In genomic region chr20:3803854-3804253, GRCh38 we compare ENCODE assay signal across 15 cellular contexts. TPM values are rescaled to one million over a fixed set of nuclear protein-coding genes. Genes with fewer than 3 reads are reported as not detected.
DNase-seq lines count a peak whose midpoint lies in the region; ATAC-seq and TF ChIP-seq lines count a peak whose summit lies in the region.
"Had no signal": no experiment of that assay in that cellular context is flagged by ENCODE, and none has a peak within 500 bp of the region (broad histone marks: within the 10 kb centered on the region; RNA-seq: fewer than 3 reads in every experiment).

No MANE protein-coding gene starts in this region.

- no peak for ATAC-seq in activated B cell treated with CpG ODN at 0.5 μM for 24 hours (ENCODE audit: low read depth)
- ATAC-seq in foreskin keratinocyte, result no peak
- no peak for ATAC-seq in GM19463 (IDR thresholded peaks at IDR 0.05; ENCODE audit: unreplicated experiment)
- no peak for ATAC-seq in HG03378 (IDR thresholded peaks at IDR 0.05; ENCODE audit: unreplicated experiment)

- peak overlapping the region; percentile 97 for H3K27ac ChIP-seq in foreskin keratinocyte
- H3K27ac ChIP-seq: neutrophil, testis had no signal

- POLR2A ChIA-PET in activated B cell treated with CpG ODN at 0.5 μM for 24 hours (lab: Charles Lee), result interaction anchor here (0.6 kb wide), 1 partner anchor 10 kb away, joined by 3 read pairs; no protein-coding TSS in a partner anchor

- peaks cover 84% of the 10 kb centered on the region for H3K4me1 Mint-ChIP-seq in activated naive CD4-positive, alpha-beta T cell treated with anti-CD3 and anti-CD28 coated beads, Interleukin-2, amount 50 U/mL, for 24 hours
- H3K4me1 Mint-ChIP-seq in activated B cell treated with CpG ODN at 0.5 μM for 24 hours, result peaks cover 49% of the 10 kb centered on the region
- H3K4me1 Mint-ChIP-seq in type B pancreatic cell (ENCODE audit: unreplicated experiment), result peaks cover 35% of the 10 kb centered on the region

- H3K27me3 Mint-ChIP-seq in activated naive CD4-positive, alpha-beta T cell treated with anti-CD3 and anti-CD28 coated beads, Interleukin-2, amount 50 U/mL, for 24 hours, result no peaks in the 10 kb centered on the region
- H3K27me3 Mint-ChIP-seq in activated B cell treated with CpG ODN at 0.5 μM for 24 hours, result no peaks in the 10 kb centered on the region
- no peaks in the 10 kb centered on the region for H3K27me3 Mint-ChIP-seq in type B pancreatic cell

- intact Hi-C loops in activated B cell treated with CpG ODN at 0.5 μM for 24 hours (cut with micrococcal nuclease), result no loop called here

- H3K4me1 ChIP-seq in foreskin keratinocyte, result peaks cover 25% of the 10 kb centered on the region

- H3K27me3 ChIP-seq in foreskin keratinocyte, result no peaks in the 10 kb centered on the region
- H3K27me3 ChIP-seq: testis had no signal

- CTCF ChIA-PET in activated B cell treated with CpG ODN at 0.5 μM for 24 hours (lab: Charles Lee), result interaction anchor here (1.1 kb wide), 1 partner anchor 281 kb away, joined by 3 read pairs; no protein-coding TSS in a partner anchor

- H3K9me3 Mint-ChIP-seq in activated naive CD4-positive, alpha-beta T cell treated with anti-CD3 and anti-CD28 coated beads, Interleukin-2, amount 50 U/mL, for 24 hours, result no peaks in the 10 kb centered on the region
- H3K9me3 Mint-ChIP-seq in activated B cell treated with CpG ODN at 0.5 μM for 24 hours, result no peaks in the 10 kb centered on the region
- no peaks in the 10 kb centered on the region for H3K9me3 Mint-ChIP-seq in type B pancreatic cell

- H3K36me3 Mint-ChIP-seq in activated naive CD4-positive, alpha-beta T cell treated with anti-CD3 and anti-CD28 coated beads, Interleukin-2, amount 50 U/mL, for 24 hours, result peaks cover 27% of the 10 kb centered on the region
- H3K36me3 Mint-ChIP-seq in activated B cell treated with CpG ODN at 0.5 μM for 24 hours (ENCODE audit: low read depth), result peaks cover 47% of the 10 kb centered on the region
- H3K36me3 Mint-ChIP-seq in type B pancreatic cell, result peaks cover 24% of the 10 kb centered on the region

- no peak overlapping the region for H3K4me3 Mint-ChIP-seq in activated naive CD4-positive, alpha-beta T cell treated with anti-CD3 and anti-CD28 coated beads, Interleukin-2, amount 50 U/mL, for 24 hours
- H3K4me3 Mint-ChIP-seq in activated B cell treated with CpG ODN at 0.5 μM for 24 hours, result no peak overlapping the region
- H3K4me3 Mint-ChIP-seq in type B pancreatic cell, result no peak overlapping the region

- H3K27ac Mint-ChIP-seq in activated naive CD4-positive, alpha-beta T cell treated with anti-CD3 and anti-CD28 coated beads, Interleukin-2, amount 50 U/mL, for 24 hours, result peak overlapping the region; percentile 52
- H3K27ac Mint-ChIP-seq in activated B cell treated with CpG ODN at 0.5 μM for 24 hours (peak overlapping the region; percentile 24), type B pancreatic cell (peak overlapping the region; percentile 48)

- TF ChIP-seq CTCF in activated B cell treated with CpG ODN at 0.5 μM for 24 hours (IDR thresholded peaks at IDR 0.05) (no peak), foreskin keratinocyte (conservative IDR thresholded peaks at IDR 0.05) (no peak), type B pancreatic cell (conservative IDR thresholded peaks at IDR 0.05) (no peak)

- no peak for DNase-seq in activated naive CD4-positive, alpha-beta T cell treated with Interleukin-2 at 50 U/mL for 16 hours
- DNase-seq in activated B cell treated with CpG ODN at 0.5 μM for 24 hours (no peak), foreskin keratinocyte (no peak), type B pancreatic cell (ENCODE audit: extremely low spot score, unreplicated experiment) (no peak)
- DNase-seq in effector CD8-positive, alpha-beta T cell (lab: John Stamatoyannopoulos, UW), result no peak
- DNase-seq: activated CD4-positive, alpha-beta T cell treated with anti-CD3 and anti-CD28 coated beads for 4 hours; NCI-H146; NCI-H510A treated with DMSO at 0.1 percent for 48 hours; testis had no signal

RNA-seq across cellular contexts. Expression of gene CDC25B, which starts 7.7 kb away (rescaled TPM):
- total RNA-seq in activated B cell treated with CpG ODN at 0.5 μM for 24 hours (21.6 and 24.3 TPM in 2 replicates), foreskin keratinocyte (58.4 and 69.9 TPM in 2 replicates), type B pancreatic cell (ENCODE audit: low replicate concordance) (34.8 and 51.1 TPM in 2 replicates)
- polyA plus RNA-seq in foreskin keratinocyte, result 47.5 and 64.1 TPM in 2 replicates

RNA-seq across cellular contexts. Expression of gene AP5S1, which starts 16.5 kb away (rescaled TPM):
- total RNA-seq in activated B cell treated with CpG ODN at 0.5 μM for 24 hours, result 13.4 and 13.5 TPM in 2 replicates
- 11.9 and 12.5 TPM in 2 replicates for total RNA-seq in foreskin keratinocyte
- polyA plus RNA-seq in foreskin keratinocyte, result 10.2 and 10.8 TPM in 2 replicates
- total RNA-seq in type B pancreatic cell (ENCODE audit: low replicate concordance), result 10.4 and 11.1 TPM in 2 replicates

RNA-seq across cellular contexts. Expression of gene CENPB, which starts 17.3 kb away (rescaled TPM):
- total RNA-seq in activated B cell treated with CpG ODN at 0.5 μM for 24 hours (50.1 and 51.7 TPM in 2 replicates), foreskin keratinocyte (79.5 and 79.9 TPM in 2 replicates), type B pancreatic cell (ENCODE audit: low replicate concordance) (63.2 and 68.7 TPM in 2 replicates)
- polyA plus RNA-seq in foreskin keratinocyte, result 67.2 and 68.9 TPM in 2 replicates

RNA-seq across cellular contexts. Expression of gene SPEF1, which starts 22.6 kb away (rescaled TPM):
- total RNA-seq in activated B cell treated with CpG ODN at 0.5 μM for 24 hours (not detected in 2 replicates), foreskin keratinocyte (0.14 and 0.17 TPM in 2 replicates), type B pancreatic cell (ENCODE audit: low replicate concordance) (0.55 and 3.0 TPM in 2 replicates)
- 0.14 and 0.16 TPM in 2 replicates for polyA plus RNA-seq in foreskin keratinocyte
- total RNA-seq: esophagus mucosa, skeletal muscle tissue had no signal

RNA-seq across cellular contexts. Expression of gene ADISSP, which starts 36.3 kb away (rescaled TPM):
- total RNA-seq in activated B cell treated with CpG ODN at 0.5 μM for 24 hours (29.9 and 31.1 TPM in 2 replicates), foreskin keratinocyte (77.4 and 81.3 TPM in 2 replicates), type B pancreatic cell (ENCODE audit: low replicate concordance) (21.7 and 49.4 TPM in 2 replicates)
- 93.0 and 100 TPM in 2 replicates for polyA plus RNA-seq in foreskin keratinocyte
